19 cellular contexts compared by ENCODE assay signal in genomic region chr3:6220361-6220957, GRCh38.
"Had no signal": no experiment of that assay in that cellular context is flagged by ENCODE, and none has a peak within 500 bp of the region (broad histone marks: within the 10 kb centered on the region; RNA-seq: fewer than 3 reads in every experiment).

No MANE protein-coding gene starts in this region.

- H3K36me3 ChIP-seq: colonic mucosa, esophagus muscularis mucosa, left ventricle myocardium inferior had no signal

- DNase-seq: activated CD4-positive, alpha-beta memory T cell treated with anti-CD3 and anti-CD28 coated beads, Interleukin-2, amount 10 ng/mL, durations not matched to agents 7 days and 5 days; activated CD4-positive, alpha-beta T cell treated with anti-CD3 and anti-CD28 coated beads for 4 hours; activated gamma-delta T cell treated with Interleukin-2 at 50 U/mL for 16 hours; activated naive CD8-positive, alpha-beta T cell treated with anti-CD3 and anti-CD28 coated beads for 36 hours; activated T-cell treated with anti-CD3 and anti-CD28 coated beads, Interleukin-2, amount 50 U/mL, for 72 hours; amygdala; body of pancreas; central memory CD4-positive, alpha-beta T cell; colonic mucosa; effector CD4-positive, alpha-beta T cell; glutamatergic neuron; left ventricle myocardium inferior; mesenchymal stem cell; naive thymus-derived CD8-positive, alpha-beta T cell; stimulated activated CD4-positive, alpha-beta T cell treated with anti-CD3 and anti-CD28 coated beads, Interleukin-12 subunit alpha, Interleukin-12 subunit beta, amount 100 ng/mL, for 4 hours; stimulated activated CD4-positive, alpha-beta T cell treated with anti-CD3 and anti-CD28 coated beads, Interleukin-2, amount 100 ng/mL, for 24 hours; T-helper 9 cell had no signal

- H3K27me3 ChIP-seq: body of pancreas, colonic mucosa, esophagus muscularis mucosa had no signal

- H3K79me2 ChIP-seq: parathyroid adenoma had no signal

- ATAC-seq: activated T-cell treated with anti-CD3 and anti-CD28 coated beads, Interleukin-2, amount 50 U/mL, for 72 hours; body of pancreas; naive thymus-derived CD8-positive, alpha-beta T cell had no signal

- H3K27ac ChIP-seq: body of pancreas, colonic mucosa, esophagus muscularis mucosa, left ventricle myocardium inferior, parathyroid adenoma had no signal

- H2AFZ ChIP-seq: parathyroid adenoma had no signal

- H3K9ac ChIP-seq: parathyroid adenoma had no signal

- H3K4me1 ChIP-seq: colonic mucosa, esophagus muscularis mucosa, left ventricle myocardium inferior, parathyroid adenoma had no signal

- H3K4me3 ChIP-seq: body of pancreas, colonic mucosa, esophagus muscularis mucosa, left ventricle myocardium inferior had no signal

- H3K9me3 ChIP-seq: body of pancreas, colonic mucosa, esophagus muscularis mucosa, left ventricle myocardium inferior had no signal
